Comparison of ENCODE assay signal across 1 cellular context in genomic region chr2:20034218-20034617, GRCh38.
TF ChIP-seq lines count a peak whose summit lies in the region.

No MANE protein-coding gene starts in this region.

TF ChIP-seq in HepG2, 621 proteins besides CTCF, POLR2A, EP300 and RAD21:
- TF ChIP-seq TBL1XR1 (IDR thresholded peaks at IDR 0.05; ENCODE audit: borderline replicate concordance, low read length, partially characterized antibody) (no peak), GABPB1 (CRISPR knock-in tag; IDR thresholded peaks at IDR 0.05) (no peak), PHB2 (IDR thresholded peaks at IDR 0.05; ENCODE audit: partially characterized antibody) (no peak), ZNF709 (CRISPR knock-in tag; IDR thresholded peaks at IDR 0.05) (no peak), ZNF142 (CRISPR knock-in tag; IDR thresholded peaks at IDR 0.05) (no peak), HOXA9 (CRISPR knock-in tag; IDR thresholded peaks at IDR 0.05; ENCODE audit: borderline replicate concordance) (no peak), THAP7 (CRISPR knock-in tag; IDR thresholded peaks at IDR 0.05) (no peak), TCF7L2 (IDR thresholded peaks at IDR 0.05; ENCODE audit: low read depth, low read length) (no peak)
TF ChIP-seq in HepG2: peak in this region for 0.
